27 cellular contexts compared by ENCODE assay signal in the genomic region with DNA sequence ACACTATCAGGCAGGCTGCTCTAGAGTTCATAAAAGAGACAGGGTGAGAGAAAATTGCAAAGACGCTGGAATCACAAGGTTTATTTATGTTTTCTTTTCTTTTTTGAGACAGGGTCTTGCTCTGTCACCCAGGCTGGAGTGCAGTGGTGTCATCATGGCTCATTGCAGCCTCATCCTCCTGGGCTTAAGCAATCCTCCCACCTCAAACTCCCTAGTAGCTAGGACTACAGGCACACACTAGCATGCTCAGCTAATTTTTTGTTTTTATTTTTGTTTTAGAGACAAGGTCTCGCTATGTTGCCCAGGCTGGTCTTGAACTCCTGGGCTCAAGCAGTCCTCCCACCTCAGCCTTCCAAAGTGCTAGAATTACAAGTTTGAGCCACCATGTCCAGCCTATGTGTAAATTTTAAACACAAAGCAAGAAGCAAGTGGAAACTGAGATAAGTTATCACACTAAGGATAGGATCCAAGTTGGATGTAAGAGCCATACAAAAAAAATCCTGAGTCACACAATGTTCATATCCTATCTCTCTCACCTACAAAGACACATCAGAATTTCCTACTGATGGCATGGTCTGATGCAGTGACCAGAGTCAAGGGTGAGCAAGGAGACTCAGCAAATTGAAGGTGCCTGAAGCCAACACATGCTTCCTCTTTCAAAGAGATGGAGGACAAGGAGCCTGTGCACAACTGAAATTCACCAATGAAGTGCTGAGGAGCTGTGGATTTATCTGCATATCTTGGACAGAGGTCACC.
"Had no signal": no experiment of that assay in that cellular context is flagged by ENCODE, and none has a peak within 500 bp of the region (broad histone marks: within the 10 kb centered on the region; RNA-seq: fewer than 3 reads in every experiment).

No MANE protein-coding gene starts in this region.

- H2AFZ ChIP-seq: PC-9 had no signal

- H3K4me3 ChIP-seq: ascending aorta, body of pancreas, PC-9, SJCRH30 had no signal

- H3K27me3 ChIP-seq: ascending aorta, body of pancreas, SJCRH30 had no signal

- H3K36me3 ChIP-seq: ascending aorta, SJCRH30 had no signal

- H3K9me3 ChIP-seq: body of pancreas, SJCRH30 had no signal

- DNase-seq: activated CD4-positive, alpha-beta T cell treated with anti-CD3 and anti-CD28 coated beads for 48 hours; activated CD4-positive, alpha-beta T cell treated with anti-CD3 and anti-CD28 coated beads, Interleukin-2, amount 50 U/mL, for 4 hours; activated CD4-positive, CD25-positive, alpha-beta regulatory T cell treated with anti-CD3 and anti-CD28 coated beads, Interleukin-2, amount 50 U/mL, for 72 hours; activated CD8-positive, alpha-beta memory T cell treated with anti-CD3 and anti-CD28 coated beads, Interleukin-2, amount 10 ng/mL, durations not matched to agents 7 days and 5 days; activated effector memory CD4-positive, alpha-beta T cell treated with anti-CD3 and anti-CD28 coated beads, Interleukin-2, amount 50 U/mL, for 16 hours; activated naive CD4-positive, alpha-beta T cell treated with Interleukin-2 at 50 U/mL for 16 hours; activated naive CD8-positive, alpha-beta T cell treated with anti-CD3 and anti-CD28 coated beads, Interleukin-2, amount 50 U/mL, for 24 hours; activated T-cell treated with anti-CD3 and anti-CD28 coated beads, Interleukin-2, amount 50 U/mL, for 24 hours; amniotic stem cell; body of pancreas; Kasumi-1; MV-4-11; NCI-H1092 treated with DMSO at 0.1 percent for 48 hours; NCI-H1694; NCI-H2029; NCI-H2107; NCI-H2171 treated with DMSO at 0.1 percent for 48 hours; NCI-H69; PC-9; Right ventricle myocardium superior; RPMI8226; SJCRH30; SW 1271 had no signal

- H3K4me2 ChIP-seq: PC-9 had no signal

- ATAC-seq: activated CD8-positive, alpha-beta memory T cell treated with anti-CD3 and anti-CD28 coated beads, Interleukin-2, amount 10 ng/mL, durations not matched to agents 7 days and 5 days; activated naive CD4-positive, alpha-beta T cell treated with anti-CD3 and anti-CD28 coated beads, Interleukin-2, amount 50 U/mL, for 72 hours; activated naive CD8-positive, alpha-beta T cell treated with anti-CD3 and anti-CD28 coated beads, Interleukin-2, amount 50 U/mL, for 24 hours; body of pancreas; SK-N-SH treated with all-trans-retinoic acid at 6 μM for 48 hours; WTC11 had no signal

- H3K27ac ChIP-seq: ascending aorta, PC-9, SJCRH30 had no signal
